8 cellular contexts compared by ENCODE assay signal in genomic region chr2:176140520-176141317, GRCh38. TPM values are rescaled to one million over a fixed set of nuclear protein-coding genes. Genes with fewer than 3 reads are reported as not detected.
DNase-seq lines count a peak whose midpoint lies in the region; ATAC-seq and TF ChIP-seq lines count a peak whose summit lies in the region.

No MANE protein-coding gene starts in this region.

- peaks cover 72% of the 10 kb centered on the region for H3K27me3 ChIP-seq in effector memory CD4-positive, alpha-beta T cell (replicated peaks; ENCODE audit: control insufficient read depth, insufficient read depth, low read length, poor library complexity, severe bottlenecking)
- peaks cover 0 to 59% of the 10 kb centered on the region in 2 experiments for H3K27me3 ChIP-seq in mesenchymal stem cell (ENCODE audit: control insufficient read depth in 1 of 2, insufficient read depth in 1 of 2, low read length in 2 of 2)

- no peak overlapping the region for H2AK5ac ChIP-seq in mesenchymal stem cell (ENCODE audit: low read length, severe bottlenecking)

- no peak overlapping the region for H2BK5ac ChIP-seq in mesenchymal stem cell (ENCODE audit: low read depth, low read length, poor library complexity, severe bottlenecking)

- H3K23ac ChIP-seq in mesenchymal stem cell (ENCODE audit: low read length in 2 of 2): no peak overlapping the region

- no peak overlapping the region for H2BK15ac ChIP-seq in mesenchymal stem cell (ENCODE audit: low read depth, poor library complexity, severe bottlenecking)

- peak; percentile 98 for TF ChIP-seq CTCF in AG04449 (IDR thresholded peaks at IDR 0.05; ENCODE audit: insufficient read depth, low read length, missing control alignments)

- H2BK12ac ChIP-seq in mesenchymal stem cell (ENCODE audit: low read length in 2 of 2): no peak overlapping the region

- no peak for DNase-seq in AG04449 (ENCODE audit: low read depth, low spot score)
- peak; percentile 60 for DNase-seq in NCI-H226
- DNase-seq in activated CD4-positive, alpha-beta T cell treated with anti-CD3 and anti-CD28 coated beads, Interleukin-2, amount 50 U/mL, for 1 hour: peak; percentile 51
- peak; percentile 15 to 36 (median 22) for DNase-seq in effector memory CD4-positive, alpha-beta T cell
- DNase-seq in mesenchymal stem cell: peak; percentile 52
- peak; percentile 48 for DNase-seq in stimulated activated CD8-positive, alpha-beta memory T cell treated with anti-CD3 and anti-CD28 coated beads, Interleukin-15, amount 100 ng/mL, for 24 hours (ENCODE audit: low read depth)

- H2BK120ac ChIP-seq in mesenchymal stem cell (ENCODE audit: low read depth, low read length): no peak overlapping the region

- H3K4me1 ChIP-seq in effector memory CD4-positive, alpha-beta T cell (ENCODE audit: control insufficient read depth, insufficient read depth, low read length, poor library complexity, severe bottlenecking): peaks cover 9% of the 10 kb centered on the region
- H3K4me1 ChIP-seq in mesenchymal stem cell (ENCODE audit: control insufficient read depth, insufficient read depth, low read depth, low read length): peaks cover 14% of the 10 kb centered on the region

- H3K4me3 ChIP-seq in AG04449 (ENCODE audit: low read depth, low read length) (peak overlapping the region; percentile 71), mesenchymal stem cell (ENCODE audit: insufficient read depth in 1 of 2, low read depth in 1 of 2, low read length in 2 of 2) (peak overlapping the region; percentile 61 to 82)
- no peak overlapping the region for H3K4me3 ChIP-seq in effector memory CD4-positive, alpha-beta T cell (ENCODE audit: insufficient read depth, low read depth, low read length, poor library complexity, severe bottlenecking)

- H4K8ac ChIP-seq in mesenchymal stem cell (ENCODE audit: low read length): no peak overlapping the region

- H3K14ac ChIP-seq in mesenchymal stem cell (ENCODE audit: low read length in 2 of 2): no peak overlapping the region

- POLR2A ChIA-PET in AG04449 (lab: Yijun Ruan, JAX): interaction anchor here (0.6 to 2.1 kb wide), 6 partner anchors 9 to 589 kb away, joined by 3 to 16 read pairs (median 4); no protein-coding TSS in a partner anchor

- peaks cover 9% of the 10 kb centered on the region for H3K79me1 ChIP-seq in mesenchymal stem cell (replicated peaks; ENCODE audit: low read length, poor library complexity, severe bottlenecking)

- ATAC-seq in GM18505 (IDR thresholded peaks at IDR 0.05; ENCODE audit: unreplicated experiment): peak; percentile 92
- ATAC-seq in HG02943 (IDR thresholded peaks at IDR 0.05; ENCODE audit: low read depth, unreplicated experiment): peak; percentile 77

- CTCF ChIA-PET in AG04449 (lab: Yijun Ruan, JAX): interaction anchor here (0.6 to 30.2 kb wide), 61 partner anchors 12 to 1124 kb away, joined by 3 to 1421 read pairs (median 4); partner anchors contain the start of genes HOXD3, HOXD4, HOXD8 and MTX2

- H3K27ac ChIP-seq in effector memory CD4-positive, alpha-beta T cell (ENCODE audit: insufficient read depth, low read length, poor library complexity, severe bottlenecking): no peak overlapping the region
- no peak overlapping the region for H3K27ac ChIP-seq in mesenchymal stem cell (ENCODE audit: low read length, poor library complexity, severe bottlenecking)

- no peaks in the 10 kb centered on the region for H3K36me3 ChIP-seq in effector memory CD4-positive, alpha-beta T cell (ENCODE audit: control insufficient read depth, insufficient read depth, low read length)
- H3K36me3 ChIP-seq in mesenchymal stem cell (ENCODE audit: control insufficient read depth in 1 of 2, insufficient read depth in 2 of 2, low read depth in 1 of 2, low read length in 2 of 2): no peaks in the 10 kb centered on the region

- H3K4ac ChIP-seq in mesenchymal stem cell (ENCODE audit: low read depth in 1 of 2, low read length in 2 of 2): no peak overlapping the region

- peak overlapping the region; percentile 96 for H3K9ac ChIP-seq in mesenchymal stem cell (ENCODE audit: low read length)

- TF ChIP-seq POLR2A in GM18505 (IDR thresholded peaks at IDR 0.05; ENCODE audit: borderline replicate concordance, extremely low read depth, insufficient read depth, insufficient read length): no peak

- no peaks in the 10 kb centered on the region for H3K9me3 ChIP-seq in effector memory CD4-positive, alpha-beta T cell (ENCODE audit: control insufficient read depth, low read length)
- no peaks in the 10 kb centered on the region for H3K9me3 ChIP-seq in mesenchymal stem cell (ENCODE audit: control insufficient read depth, low read length)

- peak overlapping the region; percentile 92 for H3K4me2 ChIP-seq in mesenchymal stem cell (ENCODE audit: low read length, poor library complexity, severe bottlenecking)

- H3K18ac ChIP-seq in mesenchymal stem cell (ENCODE audit: low read depth in 1 of 2, low read length in 2 of 2): no peak overlapping the region

- 20% methylated on average over 46 of the region's 48 CpGs for WGBS in mesenchymal stem cell

- H4K91ac ChIP-seq in mesenchymal stem cell (ENCODE audit: low read length): no peak overlapping the region

- H2AFZ ChIP-seq in mesenchymal stem cell (ENCODE audit: low read depth, low read length): no peak overlapping the region

RNA-seq across cellular contexts. Expression of gene HOXD4, which starts 10.6 kb away (rescaled TPM):
- 0.07 TPM for polyA plus RNA-seq in mesenchymal stem cell (2013, experiment 1 of 2)
- polyA plus RNA-seq in mesenchymal stem cell (2013, experiment 2 of 2): not detected

RNA-seq across cellular contexts. Expression of gene HOXD8, which starts 11.2 kb away (rescaled TPM):
- polyA plus RNA-seq in mesenchymal stem cell (2013, experiment 1 of 2): 0.11 TPM
- polyA plus RNA-seq in mesenchymal stem cell (2013, experiment 2 of 2): 0.19 TPM

RNA-seq across cellular contexts. Expression of gene HOXD3, which starts 16.4 kb away (rescaled TPM):
- not detected for polyA plus RNA-seq in mesenchymal stem cell (2013, experiment 1 of 2)
- polyA plus RNA-seq in mesenchymal stem cell (2013, experiment 2 of 2): not detected

RNA-seq across cellular contexts. Expression of gene HOXD9, which starts 18.2 kb away (rescaled TPM):
- polyA plus RNA-seq in mesenchymal stem cell (2013, experiment 1 of 2): not detected
- polyA plus RNA-seq in mesenchymal stem cell (2013, experiment 2 of 2): not detected

RNA-seq across cellular contexts. Expression of gene HOXD10, which starts 24.1 kb away (rescaled TPM):
- not detected for polyA plus RNA-seq in mesenchymal stem cell (2013, experiment 1 of 2)
- not detected for polyA plus RNA-seq in mesenchymal stem cell (2013, experiment 2 of 2)
